ENCODE assay signal across 9 cellular contexts in genomic region chr20:39333211-39333610, GRCh38.
"Had no signal": no experiment of that assay in that cellular context is flagged by ENCODE, and none has a peak within 500 bp of the region (broad histone marks: within the 10 kb centered on the region; RNA-seq: fewer than 3 reads in every experiment).

No MANE protein-coding gene starts in this region.

- ATAC-seq: HCT116, K562 had no signal

- H3K4me3 ChIP-seq: HAP-1, K562 had no signal

- H3K9me3 ChIP-seq: HAP-1 had no signal

- DNase-seq: GOT3, H7, HFFc6, IMR-90, KG1 had no signal

- H3K36me3 ChIP-seq: HAP-1 had no signal

- H3K27ac ChIP-seq: HL-60 had no signal
